18 cellular contexts compared by ENCODE assay signal in genomic region chr15:39830166-39830565, GRCh38. TPM values are rescaled to one million over a fixed set of nuclear protein-coding genes. Genes with fewer than 3 reads are reported as not detected.
DNase-seq lines count a peak whose midpoint lies in the region; ATAC-seq and TF ChIP-seq lines count a peak whose summit lies in the region.
"Had no signal": no experiment of that assay in that cellular context is flagged by ENCODE, and none has a peak within 500 bp of the region (broad histone marks: within the 10 kb centered on the region; RNA-seq: fewer than 3 reads in every experiment).

No MANE protein-coding gene starts in this region.

- DNase-seq in DMS79 treated with DMSO at 0.1 percent for 48 hours (lab: John Stamatoyannopoulos, UW) (peak; percentile 29), LNCaP clone FGC (ENCODE audit: low read depth) (peak; percentile 81), NCI-H69 (lab: John Stamatoyannopoulos, UW) (peak; percentile 35), iris pigment epithelial cell (ENCODE audit: low read depth) (peak; percentile 19), Calu3 (no peak), NCI-H146 treated with DMSO at 0.1 percent for 48 hours (lab: John Stamatoyannopoulos, UW; ENCODE audit: unreplicated experiment) (no peak)
- DNase-seq: DMS153, GF-D8, GOT3, NCI-H1092, NCI-H1417 treated with DMSO at 0.1 percent for 48 hours, NCI-H187, NCI-H446, NCI-H526 treated with DMSO at 0.1 percent for 48 hours, SHP77 had no signal

- TF ChIP-seq CTCF in LNCaP clone FGC (IDR thresholded peaks at IDR 0.05; ENCODE audit: control insufficient read depth, extremely low read depth, insufficient read depth): no peak
- TF ChIP-seq CTCF in Calu3 (IDR thresholded peaks at IDR 0.05; ENCODE audit: unreplicated experiment): no peak

- no peak overlapping the region for H3K4me3 Mint-ChIP-seq in Calu3 (ENCODE audit: low read depth, unreplicated experiment)

- H3K27ac Mint-ChIP-seq in Calu3 (ENCODE audit: unreplicated experiment): no peak overlapping the region

- CTCF ChIA-PET in Calu3 (lab: Charles Lee): interaction anchor here (0.6 to 1.2 kb wide), 2 partner anchors 57 to 73 kb away, joined by 3 to 5 read pairs; no protein-coding TSS in a partner anchor

- no peak overlapping the region for H3K4me3 ChIP-seq in LNCaP clone FGC (ENCODE audit: low read depth, low read length)
- H3K4me3 ChIP-seq: HAP-1 had no signal

- H3K9me3 Mint-ChIP-seq in Calu3 (ENCODE audit: low read depth, unreplicated experiment): no peaks in the 10 kb centered on the region

- intact Hi-C loops in Calu3 (cut with micrococcal nuclease; ENCODE audit: unreplicated experiment): no loop called here

- H3K36me3 Mint-ChIP-seq in Calu3 (ENCODE audit: insufficient read depth, unreplicated experiment): peaks cover 5% of the 10 kb centered on the region

- no peak for ATAC-seq in HG03571 (IDR thresholded peaks at IDR 0.05; ENCODE audit: unreplicated experiment)
- ATAC-seq: Panc1 had no signal

- no peaks in the 10 kb centered on the region for H3K27me3 Mint-ChIP-seq in Calu3 (ENCODE audit: unreplicated experiment)

- BruUV-seq in Calu3 (replicated peaks; lab: Mats Ljungman, UMichigan): no TSS peak

- peaks cover 20% of the 10 kb centered on the region for H3K4me1 Mint-ChIP-seq in Calu3 (ENCODE audit: low read depth, unreplicated experiment)

RNA-seq across cellular contexts. Expression of gene FSIP1, which starts 47.5 kb away (rescaled TPM):
- total RNA-seq in Calu3 (2022): 0.27 and 0.28 TPM in 2 replicates

Comparison
In these comparisons a context has a peak if more than half of its experiments do, and no peak if none do; other contexts are left out.
1. DNase-seq: peak in DMS79 treated with DMSO at 0.1 percent for 48 hours (single experiment), LNCaP clone FGC (single experiment), NCI-H69 (single experiment) and iris pigment epithelial cell (single experiment); none in Calu3 (single experiment) and NCI-H146 treated with DMSO at 0.1 percent for 48 hours (single experiment).